ENCODE assay signal across 8 cellular contexts in genomic region chr17:74780443-74781238, GRCh38. TPM values are rescaled to one million over a fixed set of nuclear protein-coding genes. Genes with fewer than 3 reads are reported as not detected.
A peak's percentile ranks its signal among the peaks of the same experiment; 100 is the strongest.
DNase-seq lines count a peak whose midpoint lies in the region; ATAC-seq and TF ChIP-seq lines count a peak whose summit lies in the region.

No MANE protein-coding gene starts in this region.

- no peaks in the 10 kb centered on the region for H3K9me3 Mint-ChIP-seq in H9

- no peak overlapping the region for H2AK5ac ChIP-seq in H9 (ENCODE audit: insufficient read length, low read length)

- H3K23ac ChIP-seq in H9 (ENCODE audit: insufficient read length, low read depth, low read length) = no peak overlapping the region

- TF ChIP-seq POLR2A in gastrocnemius medialis (IDR thresholded peaks at IDR 0.05) = no peak

- no peak overlapping the region; a peak in 1 of 5 replicates for H3K4me3 Mint-ChIP-seq in H9

- intact Hi-C loops in gastrocnemius medialis (cut with DNase I; ENCODE audit: low total_unique reads) = no loop called here

- H3K4me1 ChIP-seq in H9 (ENCODE audit: insufficient read depth, low read length) (no peaks in the 10 kb centered on the region; the same call in none of the 2 replicates), gastrocnemius medialis (peaks cover 9 to 13% of the 10 kb centered on the region in 2 donors)

- no peak overlapping the region for H2BK5ac ChIP-seq in H9 (ENCODE audit: insufficient read length, low read length)

- peaks cover 6% of the 10 kb centered on the region for H3K23me2 ChIP-seq in H9 (ENCODE audit: insufficient read length, low read depth, low read length, poor library complexity, severe bottlenecking)

- no peak overlapping the region for H3K18ac ChIP-seq in H9 (ENCODE audit: insufficient read length, low read depth, low read length)

- POLR2A ChIA-PET in BJ (lab: Charles Lee) (no interaction called here), RWPE1 (lab: Yijun Ruan, JAX; ENCODE audit: low non-redundant PET) (no interaction called here)

- CTCF ChIA-PET in BJ (lab: Yijun Ruan, JAX) (interaction anchor here (1.0 to 2.3 kb wide), 5 partner anchors 10 to 82 kb away, joined by 3 to 6 read pairs (median 5); no protein-coding TSS in a partner anchor), RWPE1 (lab: Yijun Ruan, JAX) (interaction anchor here (0.6 to 1.8 kb wide), 4 partner anchors 10 to 165 kb away, joined by 3 to 6 read pairs (median 4); partner anchors contain the start of gene RAB37)

- H2BK12ac ChIP-seq in H9 (ENCODE audit: insufficient read length, low read depth, low read length) = no peak overlapping the region

- H3K79me2 ChIP-seq in H9 (ENCODE audit: insufficient read depth, low read length) = no peaks in the 10 kb centered on the region

- no peak overlapping the region for H2BK120ac ChIP-seq in H9 (ENCODE audit: low read depth, low read length, poor library complexity, severe bottlenecking)

- no peak overlapping the region for H3T11ph ChIP-seq in H9 (ENCODE audit: low read length)

- WGBS in H9 (ENCODE audit: extremely low coverage, insufficient read length, low lambda C conversion rate) = no CpG with 5 or more reads among the region's 7 CpGs

- H3K14ac ChIP-seq in H9 (ENCODE audit: insufficient read depth, low read length) = no peak overlapping the region

- in situ Hi-C loops in gastrocnemius medialis (cut with MboI; ENCODE audit: low sequenced_read_pairs in 4 of 4) = no loop called here

- H4K91ac ChIP-seq in H9 (ENCODE audit: insufficient read length, low read depth, low read length) = no peak overlapping the region

- H3K56ac ChIP-seq in H9 (ENCODE audit: insufficient read length, low read depth, low read length) = no peak overlapping the region

- H3K36me3 ChIP-seq in BJ (ENCODE audit: control insufficient read depth, insufficient read depth, low read length) = peaks cover 8% of the 10 kb centered on the region
- no peaks in the 10 kb centered on the region for H3K36me3 ChIP-seq in gastrocnemius medialis

- H3K9ac ChIP-seq in H9 (ENCODE audit: extremely low read depth, insufficient read length, low read length) = no peak overlapping the region

- no peak overlapping the region for H2AFZ ChIP-seq in H9 (ENCODE audit: low read length)

- no peaks in the 10 kb centered on the region for H3K27me3 ChIP-seq in BJ (ENCODE audit: control insufficient read depth, insufficient read depth, low read length)
- no peaks in the 10 kb centered on the region for H3K27me3 ChIP-seq in H9 (ENCODE audit: insufficient read depth, low read length)
- no peaks in the 10 kb centered on the region for H3K27me3 ChIP-seq in gastrocnemius medialis

- H3K9me3 ChIP-seq in H9 (ENCODE audit: control insufficient read depth, low read depth, low read length) (no peaks in the 10 kb centered on the region), gastrocnemius medialis (no peaks in the 10 kb centered on the region)

- H2BK20ac ChIP-seq in H9 (ENCODE audit: low read depth, low read length, poor library complexity, severe bottlenecking) = no peak overlapping the region

- peaks cover 1 to 25% (median 8%) of the 10 kb centered on the region in 3 experiments for H3K36me3 Mint-ChIP-seq in H9 (ENCODE audit: insufficient read depth in 1 of 3, low read depth in 3 of 3)

- H3K27ac Mint-ChIP-seq in H9 = peak overlapping the region in 2 of 3 experiments; percentile 16 to 52; a peak in 2 of 7 replicates

- no peak overlapping the region for H2BK15ac ChIP-seq in H9 (ENCODE audit: low read depth, low read length)

- no peaks in the 10 kb centered on the region for H3K27me3 Mint-ChIP-seq in H9 (ENCODE audit: low read depth)

- H3K4me1 Mint-ChIP-seq in H9 = peaks cover 18 to 37% of the 10 kb centered on the region in 2 experiments

- TF ChIP-seq CTCF in BJ (IDR thresholded peaks at IDR 0.05; ENCODE audit: insufficient read depth, low read depth, low read length) = peak; percentile 22; the same call in 1 of the 2 replicates
- TF ChIP-seq CTCF in H9 (conservative IDR thresholded peaks at IDR 0.05) = peak; percentile 68
- TF ChIP-seq CTCF in RWPE1 (conservative IDR thresholded peaks at IDR 0.05; ENCODE audit: low read depth) = peak; percentile 59
- peak; percentile 8 for TF ChIP-seq CTCF in fibroblast of mammary gland (conservative IDR thresholded peaks at IDR 0.05; ENCODE audit: control insufficient read depth, insufficient read depth, low read depth, low read length)
- TF ChIP-seq CTCF in gastrocnemius medialis (IDR thresholded peaks at IDR 0.05 in 4 of 5, conservative IDR thresholded peaks at IDR 0.05 in 1 of 5) = no peak

- H3K79me1 ChIP-seq in H9 (ENCODE audit: insufficient read depth, low read depth, low read length, poor library complexity, severe bottlenecking) = no peaks in the 10 kb centered on the region

- H3K4ac ChIP-seq in H9 (ENCODE audit: low read depth, low read length) = no peak overlapping the region

- no peak overlapping the region for H4K5ac ChIP-seq in H9 (ENCODE audit: insufficient read length, low read depth, low read length)

- H3K4me2 ChIP-seq in H9 (ENCODE audit: insufficient read depth, insufficient read length, low read length) = no peak overlapping the region

- no peak overlapping the region for H4K8ac ChIP-seq in H9 (replicated peaks; ENCODE audit: insufficient read length, low read depth, low read length)

- H3K4me3 ChIP-seq in BJ (ENCODE audit: low read depth, low read length) = no peak overlapping the region
- no peak overlapping the region for H3K4me3 ChIP-seq in fibroblast of mammary gland (ENCODE audit: control insufficient read depth, low read depth, low read length)
- no peak overlapping the region for H3K4me3 ChIP-seq in gastrocnemius medialis

- no peak overlapping the region for H3K27ac ChIP-seq in H9 (ENCODE audit: insufficient read length, low read depth, low read length)
- H3K27ac ChIP-seq in RWPE1 = peak overlapping the region; percentile 18
- no peak overlapping the region for H3K27ac ChIP-seq in gastrocnemius medialis

- DNase-seq in BJ (ENCODE audit: low read depth) (no peak), H9 (peak; percentile 78), RWPE1 (ENCODE audit: low spot score) (peak; percentile 47), fibroblast of mammary gland (ENCODE audit: low read depth) (peak; percentile 12), gastrocnemius medialis (no peak)
- DNase-seq in stimulated activated naive CD8-positive, alpha-beta T cell treated with anti-CD3 and anti-CD28 coated beads, Interleukin-15, Interleukin-2, amounts not matched to agents 100 U/mL and 50 U/mL, for 24 hours = peak; percentile 30

- no peaks in the 10 kb centered on the region for H4K20me1 ChIP-seq in H9 (ENCODE audit: control insufficient read depth, insufficient read depth, insufficient read length)

- ATAC-seq in stimulated activated naive CD8-positive, alpha-beta T cell treated with anti-CD3 and anti-CD28 coated beads, Interleukin-15, Interleukin-2, amounts not matched to agents 100 U/mL and 50 U/mL, for 24 hours = no peak
- ATAC-seq in HG03097 (IDR thresholded peaks at IDR 0.05; ENCODE audit: low FRiP score, unreplicated experiment) (no peak), GM21723 (IDR thresholded peaks at IDR 0.05; ENCODE audit: unreplicated experiment) (no peak), gastrocnemius medialis (no peak)

RNA-seq across cellular contexts. Expression of gene NAT9, which starts 4.5 kb away (rescaled TPM):
- polyA plus RNA-seq in BJ (2011; rRNA removed) = 39.5 and 50.6 TPM in 2 replicates
- 20.0 and 44.7 TPM in 2 replicates for polyA minus RNA-seq in BJ (2011; rRNA and poly(A)+ RNA removed)
- total RNA-seq in H9 (2021) = 53.5 and 63.5 TPM in 2 replicates
- 10 to 100 TPM in 3 of 4 donors, 1 to 10 TPM in 1; 7.7 to 27.4 (median 14.5) TPM for total RNA-seq in gastrocnemius medialis

RNA-seq across cellular contexts. Expression of gene NHERF1, which starts 32.2 kb away (rescaled TPM):
- polyA plus RNA-seq in BJ (2011; rRNA removed) = 13.7 and 16.3 TPM in 2 replicates
- 11.0 and 16.0 TPM in 2 replicates for polyA minus RNA-seq in BJ (2011; rRNA and poly(A)+ RNA removed)
- total RNA-seq in H9 (2021) (74.4 and 78.7 TPM in 2 replicates), gastrocnemius medialis (1 to 10 TPM; 3.8 to 5.6 (median 5.5) TPM)

RNA-seq across cellular contexts. Expression of gene RAB37, which starts 43.6 kb away (rescaled TPM):
- 0.06 and 0.12 TPM in 2 replicates for polyA plus RNA-seq in BJ (2011; rRNA removed)
- 0.09 TPM in 1 of 2 replicates, not detected in the other for polyA minus RNA-seq in BJ (2011; rRNA and poly(A)+ RNA removed)
- 2.5 and 3.6 TPM in 2 replicates for total RNA-seq in H9 (2021)
- 1 to 10 TPM in 1 of 4 donors, under 1 TPM in 3; 0.24 to 3.7 (median 0.43) TPM for total RNA-seq in gastrocnemius medialis

Comparison
In these comparisons a context has a peak if more than half of its experiments do, and no peak if none do; other contexts are left out.
1. DNase-seq: peak in H9 (single experiment), RWPE1 (single experiment), fibroblast of mammary gland (single experiment) and stimulated activated naive CD8-positive, alpha-beta T cell treated with anti-CD3 and anti-CD28 coated beads, Interleukin-15, Interleukin-2, amounts not matched to agents 100 U/mL and 50 U/mL, for 24 hours (single experiment); none in BJ (single experiment) and gastrocnemius medialis (0 of 2).
2. CTCF ChIP-seq: peak in BJ (single experiment), H9 (single experiment), RWPE1 (single experiment) and fibroblast of mammary gland (single experiment); none in gastrocnemius medialis (0 of 5).
3. RNA of gene NHERF1, which starts 32.2 kb away (total RNA-seq): 74.4 to 78.7 TPM in H9; 3.8 to 5.6 TPM in gastrocnemius medialis; every median in the first group is over 10 times any median in the second.